9 cellular contexts compared by ENCODE assay signal in genomic region chr9:19471737-19472648, GRCh38.
DNase-seq lines count a peak whose midpoint lies in the region; ATAC-seq and TF ChIP-seq lines count a peak whose summit lies in the region.
"Had no signal": no experiment of that assay in that cellular context is flagged by ENCODE, and none has a peak within 500 bp of the region (broad histone marks: within the 10 kb centered on the region; RNA-seq: fewer than 3 reads in every experiment).

No MANE protein-coding gene starts in this region.

- 9 to 12% (median 11%) methylated on average over 16 to 18 of the region's 18 CpGs for WGBS in heart left ventricle, 4 donors
- 19% methylated on average over 18 of the region's 18 CpGs for WGBS in prostate gland

- H3K4me1 Mint-ChIP-seq in activated naive CD8-positive, alpha-beta T cell treated with anti-CD3 and anti-CD28 coated beads, Interleukin-2, amount 50 U/mL, for 24 hours: peaks cover 18% of the 10 kb centered on the region

- intact Hi-C loops in heart left ventricle (cut with DNase I): loop anchor here in 5 of 10 donors (1.0 to 10.0 kb wide), 5 partner anchors 21 to 1643 kb away; no protein-coding TSS in a partner anchor
- intact Hi-C loops in prostate gland (cut with DNase I): no loop called here

- H3K27ac Mint-ChIP-seq in activated naive CD8-positive, alpha-beta T cell treated with anti-CD3 and anti-CD28 coated beads, Interleukin-2, amount 50 U/mL, for 24 hours: peak overlapping the region; percentile 14

- H3K36me3 ChIP-seq in RWPE2 (ENCODE audit: low read depth): no peaks in the 10 kb centered on the region
- no peaks in the 10 kb centered on the region for H3K36me3 ChIP-seq in heart left ventricle
- no peaks in the 10 kb centered on the region for H3K36me3 ChIP-seq in prostate gland

- peak; percentile 87 for ATAC-seq in GM21528 (IDR thresholded peaks at IDR 0.05; ENCODE audit: low FRiP score, unreplicated experiment)
- peak; percentile 70; the same call in 2 of the 3 replicates for ATAC-seq in RWPE2 (ENCODE audit: low read depth)
- peak; percentile 83 for ATAC-seq in activated naive CD8-positive, alpha-beta T cell treated with anti-CD3 and anti-CD28 coated beads, Interleukin-2, amount 50 U/mL, for 24 hours
- ATAC-seq in heart left ventricle: peak; percentile 32 to 88 (median 78)

- H3K27ac ChIP-seq in RWPE2 (ENCODE audit: poor library complexity, severe bottlenecking) (no peak overlapping the region), heart left ventricle (peak overlapping the region in 1 of 12 donors; percentile 42), prostate gland (no peak overlapping the region)
- H3K27ac ChIP-seq: epithelial cell of prostate had no signal

- TF ChIP-seq CTCF in RWPE2 (IDR thresholded peaks at IDR 0.05; ENCODE audit: poor library complexity, severe bottlenecking) (peak; percentile 88), heart left ventricle (IDR thresholded peaks at IDR 0.05) (peak; percentile 65 to 85 (median 74)), prostate gland (IDR thresholded peaks at IDR 0.05) (peak in 3 of 4 experiments; percentile 34 to 64 (median 47))

- no peaks in the 10 kb centered on the region for H3K9me3 Mint-ChIP-seq in activated naive CD8-positive, alpha-beta T cell treated with anti-CD3 and anti-CD28 coated beads, Interleukin-2, amount 50 U/mL, for 24 hours

- H3K9me3 ChIP-seq in RWPE2 (ENCODE audit: severe bottlenecking): no peaks in the 10 kb centered on the region
- H3K9me3 ChIP-seq in heart left ventricle: no peaks in the 10 kb centered on the region
- no peaks in the 10 kb centered on the region for H3K9me3 ChIP-seq in prostate gland

- no peaks in the 10 kb centered on the region for H3K27me3 ChIP-seq in RWPE2 (ENCODE audit: insufficient read depth, poor library complexity, severe bottlenecking)
- no peaks in the 10 kb centered on the region for H3K27me3 ChIP-seq in heart left ventricle
- no peaks in the 10 kb centered on the region for H3K27me3 ChIP-seq in prostate gland (replicated peaks; ENCODE audit: insufficient read depth)

- no peaks in the 10 kb centered on the region for H3K36me3 Mint-ChIP-seq in activated naive CD8-positive, alpha-beta T cell treated with anti-CD3 and anti-CD28 coated beads, Interleukin-2, amount 50 U/mL, for 24 hours (ENCODE audit: low read depth)

- H3K4me1 ChIP-seq in RWPE2 (ENCODE audit: insufficient read depth, poor library complexity, severe bottlenecking) (no peaks in the 10 kb centered on the region), heart left ventricle (peaks cover 0 to 15% (median 10%) of the 10 kb centered on the region in 12 donors), prostate gland (replicated peaks) (no peaks in the 10 kb centered on the region)

- no peaks in the 10 kb centered on the region for H3K27me3 Mint-ChIP-seq in activated naive CD8-positive, alpha-beta T cell treated with anti-CD3 and anti-CD28 coated beads, Interleukin-2, amount 50 U/mL, for 24 hours

- TF ChIP-seq POLR2A in heart left ventricle (IDR thresholded peaks at IDR 0.05): no peak
- no peak for TF ChIP-seq POLR2A in prostate gland (IDR thresholded peaks at IDR 0.05)

- DNase-seq in Daoy (ENCODE audit: low read depth) (peak; percentile 48), HuH-7 (ENCODE audit: low spot score) (peak; percentile 67), RWPE2 (ENCODE audit: low spot score) (no peak), heart left ventricle (peak; percentile 43 to 75 (median 61)), prostate gland (ENCODE audit: low spot score) (no peak), NCI-H2029 treated with DMSO at 0.1 percent for 48 hours (lab: John Stamatoyannopoulos, UW) (no peak)
- DNase-seq in activated naive CD8-positive, alpha-beta T cell treated with anti-CD3 and anti-CD28 coated beads, Interleukin-2, amount 50 U/mL, for 24 hours: peak; percentile 69

- H3K4me3 ChIP-seq in RWPE2 (ENCODE audit: severe bottlenecking) (no peak overlapping the region), heart left ventricle (peak overlapping the region in 7 of 12 donors; percentile 10 to 34 (median 17)), prostate gland (no peak overlapping the region)

- peak overlapping the region; percentile 41 for H3K4me3 Mint-ChIP-seq in activated naive CD8-positive, alpha-beta T cell treated with anti-CD3 and anti-CD28 coated beads, Interleukin-2, amount 50 U/mL, for 24 hours

Comparison
In these comparisons a context has a peak if more than half of its experiments do, and no peak if none do; other contexts are left out.
1. DNase-seq: peak in Daoy (single experiment), HuH-7 (single experiment), activated naive CD8-positive, alpha-beta T cell treated with anti-CD3 and anti-CD28 coated beads, Interleukin-2, amount 50 U/mL, for 24 hours (single experiment) and heart left ventricle (5 of 5); none in RWPE2 (single experiment), prostate gland (single experiment) and NCI-H2029 treated with DMSO at 0.1 percent for 48 hours (single experiment).
2. H3K4me3 ChIP-seq: peak in heart left ventricle (7 of 12); none in RWPE2 (single experiment) and prostate gland (0 of 2).
3. Peak in every context shown above with its lines, with median percentiles within 50 percentile points of each other: ATAC-seq and CTCF ChIP-seq.